Comparison of ENCODE assay signal across 20 cellular contexts in genomic region chr5:105508519-105508918, GRCh38.
A peak's percentile ranks its signal among the peaks of the same experiment; 100 is the strongest.
DNase-seq lines count a peak whose midpoint lies in the region; ATAC-seq and TF ChIP-seq lines count a peak whose summit lies in the region.
"Had no signal": no experiment of that assay in that cellular context is flagged by ENCODE, and none has a peak within 500 bp of the region (broad histone marks: within the 10 kb centered on the region; RNA-seq: fewer than 3 reads in every experiment).

No MANE protein-coding gene starts in this region.

- H3K9ac ChIP-seq in SK-N-SH: no peak overlapping the region
- no peak overlapping the region for H3K9ac ChIP-seq in fibroblast of lung (ENCODE audit: insufficient read depth, low read length)

- H3K27ac ChIP-seq in SK-N-SH (ENCODE audit: low read depth in 2 of 2, low read length in 1 of 2) (no peak overlapping the region), fibroblast of lung (ENCODE audit: insufficient read depth, low read length) (no peak overlapping the region)
- H3K27ac ChIP-seq: HL-60, tibial nerve had no signal

- H3K4me2 ChIP-seq in SK-N-SH (no peak overlapping the region), fibroblast of lung (ENCODE audit: extremely low read depth, insufficient read depth, low read length) (no peak overlapping the region)

- no peaks in the 10 kb centered on the region for H3K79me2 ChIP-seq in SK-N-SH (ENCODE audit: insufficient read depth)
- no peaks in the 10 kb centered on the region for H3K79me2 ChIP-seq in fibroblast of lung (ENCODE audit: control insufficient read depth, insufficient read depth, low read length)

- TF ChIP-seq CTCF in SK-N-SH (IDR thresholded peaks at IDR 0.05) (no peak), fibroblast of lung (conservative IDR thresholded peaks at IDR 0.05 in 1 of 2, IDR thresholded peaks at IDR 0.05 in 1 of 2; ENCODE audit: low read depth in 1 of 2, low read length in 2 of 2) (no peak)

- no peak overlapping the region for H3K4me3 ChIP-seq in SK-N-SH (ENCODE audit: low read depth in 2 of 2, low read length in 1 of 2)
- H3K4me3 ChIP-seq in fibroblast of lung (replicated peaks in 1 of 4; ENCODE audit: control extremely low read depth in 1 of 4, insufficient read depth in 1 of 4, low read depth in 3 of 4, low read length in 4 of 4): no peak overlapping the region
- H3K4me3 ChIP-seq: tibial nerve had no signal

- TF ChIP-seq EP300 in SK-N-SH (IDR thresholded peaks at IDR 0.05; ENCODE audit: borderline replicate concordance in 1 of 2, low read depth in 1 of 2, low read length in 1 of 2): no peak

- H4K20me1 ChIP-seq in SK-N-SH (ENCODE audit: insufficient read depth) (no peaks in the 10 kb centered on the region), fibroblast of lung (ENCODE audit: control insufficient read depth, extremely low read depth, insufficient read depth, low read length) (no peaks in the 10 kb centered on the region)

- CTCF ChIA-PET in SK-N-SH (lab: Yijun Ruan, JAX): no interaction called here

- H2AFZ ChIP-seq in SK-N-SH (ENCODE audit: low read depth) (peak overlapping the region; percentile 68; the same call in 1 of the 2 replicates), fibroblast of lung (ENCODE audit: low read length) (no peak overlapping the region)

- 50% methylated on average over 2 of the region's 2 CpGs for WGBS in SK-N-SH (ENCODE audit: low lambda C conversion rate)

- no peaks in the 10 kb centered on the region for H3K9me2 ChIP-seq in SK-N-SH

- peaks cover 5% of the 10 kb centered on the region for H3F3A ChIP-seq in SK-N-SH (replicated peaks; ENCODE audit: insufficient read depth)

- H3K9me3 ChIP-seq in SK-N-SH (no peaks in the 10 kb centered on the region), fibroblast of lung (ENCODE audit: control insufficient read depth, insufficient read depth, low read depth, low read length) (no peaks in the 10 kb centered on the region)
- H3K9me3 ChIP-seq: tibial nerve had no signal

- no peak for ATAC-seq in HG02938 (IDR thresholded peaks at IDR 0.05; ENCODE audit: unreplicated experiment)
- ATAC-seq: activated CD4-positive, CD25-positive, alpha-beta regulatory T cell treated with anti-CD3 and anti-CD28 coated beads, Interleukin-2, amount 50 U/mL, for 24 hours; stimulated activated naive B cell treated with anti-CD40 and anti-IgM and Interleukin-4, amounts not matched to agents 10 μg/mL and 1 μg/mL and 100 μg/mL, for 72 hours had no signal

- DNase-seq in HT1080 (ENCODE audit: low read depth): peak; percentile 56
- DNase-seq in SK-N-SH: no peak
- DNase-seq in fibroblast of lung (ENCODE audit: low read depth in 2 of 2): peak; percentile 28 to 43
- DNase-seq in smooth muscle cell of the brain vasculature (ENCODE audit: low read depth, low spot score): peak; percentile 32
- DNase-seq in COLO829 (ENCODE audit: low spot score): no peak
- DNase-seq in activated effector memory CD4-positive, alpha-beta T cell treated with Interleukin-2 at 50 U/mL for 16 hours: no peak
- DNase-seq: activated gamma-delta T cell treated with Interleukin-2 at 50 U/mL for 16 hours; anterior cingulate cortex; C1 segment of cervical spinal cord; DMS153; KG1; mesendoderm; NCI-H1092 treated with DMSO at 0.1 percent for 48 hours; nephron progenitor cell; SHP77; stimulated activated naive B cell treated with anti-CD40 and anti-IgM and Interleukin-4, amounts not matched to agents 10 μg/mL and 1 μg/mL and 100 μg/mL, for 72 hours had no signal

- H3K4me1 ChIP-seq in SK-N-SH (ENCODE audit: control insufficient read depth in 1 of 2, insufficient read depth in 2 of 2, low read depth in 1 of 2, low read length in 1 of 2): no peaks in the 10 kb centered on the region; a peak in 1 of 4 replicates
- H3K4me1 ChIP-seq in fibroblast of lung (ENCODE audit: control insufficient read depth, extremely low read depth, insufficient read depth, low read length): no peaks in the 10 kb centered on the region
- H3K4me1 ChIP-seq: tibial nerve had no signal

- H3K36me3 ChIP-seq in SK-N-SH (replicated peaks in 1 of 2; ENCODE audit: control insufficient read depth in 1 of 2, insufficient read depth in 2 of 2, low read length in 1 of 2) (no peaks in the 10 kb centered on the region), fibroblast of lung (ENCODE audit: control insufficient read depth, insufficient read depth, low read length) (no peaks in the 10 kb centered on the region)
- H3K36me3 ChIP-seq: tibial nerve had no signal

- POLR2A ChIA-PET in SK-N-SH (lab: Yijun Ruan, JAX): no interaction called here

- H3K27me3 ChIP-seq in SK-N-SH (ENCODE audit: insufficient read depth) (no peaks in the 10 kb centered on the region), fibroblast of lung (ENCODE audit: control insufficient read depth, insufficient read depth, low read length) (no peaks in the 10 kb centered on the region)
- H3K27me3 ChIP-seq: tibial nerve had no signal

- no peak for TF ChIP-seq RAD21 in SK-N-SH (IDR thresholded peaks at IDR 0.05; ENCODE audit: low read length)

TF ChIP-seq in SK-N-SH, 30 proteins besides CTCF, POLR2A, EP300 and RAD21:
- TF ChIP-seq YY1 (IDR thresholded peaks at IDR 0.05; ENCODE audit: low read depth) (no peak), FOXM1 (IDR thresholded peaks at IDR 0.05; ENCODE audit: low read depth) (no peak), TAF1 (IDR thresholded peaks at IDR 0.05; ENCODE audit: borderline replicate concordance, low read depth, low read length) (no peak), MAX (IDR thresholded peaks at IDR 0.05; ENCODE audit: low read depth) (no peak), IRF3 (IDR thresholded peaks at IDR 0.05; ENCODE audit: low read depth, low read length) (no peak)
- TF ChIP-seq, protein P1, sequence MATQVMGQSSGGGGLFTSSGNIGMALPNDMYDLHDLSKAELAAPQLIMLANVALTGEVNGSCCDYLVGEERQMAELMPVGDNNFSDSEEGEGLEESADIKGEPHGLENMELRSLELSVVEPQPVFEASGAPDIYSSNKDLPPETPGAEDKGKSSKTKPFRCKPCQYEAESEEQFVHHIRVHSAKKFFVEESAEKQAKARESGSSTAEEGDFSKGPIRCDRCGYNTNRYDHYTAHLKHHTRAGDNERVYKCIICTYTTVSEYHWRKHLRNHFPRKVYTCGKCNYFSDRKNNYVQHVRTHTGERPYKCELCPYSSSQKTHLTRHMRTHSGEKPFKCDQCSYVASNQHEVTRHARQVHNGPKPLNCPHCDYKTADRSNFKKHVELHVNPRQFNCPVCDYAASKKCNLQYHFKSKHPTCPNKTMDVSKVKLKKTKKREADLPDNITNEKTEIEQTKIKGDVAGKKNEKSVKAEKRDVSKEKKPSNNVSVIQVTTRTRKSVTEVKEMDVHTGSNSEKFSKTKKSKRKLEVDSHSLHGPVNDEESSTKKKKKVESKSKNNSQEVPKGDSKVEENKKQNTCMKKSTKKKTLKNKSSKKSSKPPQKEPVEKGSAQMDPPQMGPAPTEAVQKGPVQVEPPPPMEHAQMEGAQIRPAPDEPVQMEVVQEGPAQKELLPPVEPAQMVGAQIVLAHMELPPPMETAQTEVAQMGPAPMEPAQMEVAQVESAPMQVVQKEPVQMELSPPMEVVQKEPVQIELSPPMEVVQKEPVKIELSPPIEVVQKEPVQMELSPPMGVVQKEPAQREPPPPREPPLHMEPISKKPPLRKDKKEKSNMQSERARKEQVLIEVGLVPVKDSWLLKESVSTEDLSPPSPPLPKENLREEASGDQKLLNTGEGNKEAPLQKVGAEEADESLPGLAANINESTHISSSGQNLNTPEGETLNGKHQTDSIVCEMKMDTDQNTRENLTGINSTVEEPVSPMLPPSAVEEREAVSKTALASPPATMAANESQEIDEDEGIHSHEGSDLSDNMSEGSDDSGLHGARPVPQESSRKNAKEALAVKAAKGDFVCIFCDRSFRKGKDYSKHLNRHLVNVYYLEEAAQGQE (IDR thresholded peaks at IDR 0.05; ENCODE audit: low read depth, low read length): no peak

Comparison
In these comparisons a context has a peak if more than half of its experiments do, and no peak if none do; other contexts are left out.
1. DNase-seq: peak in HT1080 (single experiment), fibroblast of lung (2 of 2) and smooth muscle cell of the brain vasculature (single experiment); none in SK-N-SH (single experiment), COLO829 (single experiment) and activated effector memory CD4-positive, alpha-beta T cell treated with Interleukin-2 at 50 U/mL for 16 hours (single experiment).